9 cellular contexts compared by ENCODE assay signal in genomic region chr18:80108122-80108536, GRCh38. TPM values are rescaled to one million over a fixed set of nuclear protein-coding genes. Genes with fewer than 3 reads are reported as not detected.
DNase-seq lines count a peak whose midpoint lies in the region; ATAC-seq and TF ChIP-seq lines count a peak whose summit lies in the region.
"Had no signal": no experiment of that assay in that cellular context is flagged by ENCODE, and none has a peak within 500 bp of the region (broad histone marks: within the 10 kb centered on the region; RNA-seq: fewer than 3 reads in every experiment).

No MANE protein-coding gene starts in this region.

- H3K9me3 ChIP-seq in hepatocyte (ENCODE audit: low read depth) (no peaks in the 10 kb centered on the region), stomach (no peaks in the 10 kb centered on the region)

- intact Hi-C loops in activated T-helper 2 cell treated with anti-CD3 and anti-CD28 coated beads, Interferon-gamma antibody, Interleukin-2, Interleukin-4, amounts not matched to agents 10 μg/mL and 5 μg/mL and 100 μg/mL, durations not matched to agents 14 hours and 24 hours and 36 hours (cut with micrococcal nuclease), result loop anchor here (1.0 to 5.0 kb wide), 4 partner anchors 74 to 426 kb away; partner anchors contain the start of genes HSBP1L1 and RBFA
- intact Hi-C loops in stomach (cut with DNase I; ENCODE audit: low total_unique reads), result no loop called here

- no peak overlapping the region for H3K27ac Mint-ChIP-seq in activated CD4-positive, alpha-beta T cell treated with anti-CD3 and anti-CD28 coated beads, Interleukin-2, amount 10 ng/mL, durations not matched to agents 7 days and 5 days
- peak overlapping the region; percentile 47 for H3K27ac Mint-ChIP-seq in activated T-helper 2 cell treated with anti-CD3 and anti-CD28 coated beads, Interferon-gamma antibody, Interleukin-2, Interleukin-4, amounts not matched to agents 10 μg/mL and 5 μg/mL and 100 μg/mL, durations not matched to agents 14 hours and 24 hours and 36 hours

- CTCF ChIA-PET in activated CD4-positive, alpha-beta T cell treated with anti-CD3 and anti-CD28 coated beads, Interleukin-2, amount 10 ng/mL, durations not matched to agents 7 days and 5 days (lab: Charles Lee), result interaction anchor here (1.0 kb wide), 1 partner anchor 51 kb away, joined by 3 read pairs; no protein-coding TSS in a partner anchor

- no peaks in the 10 kb centered on the region for H3K9me3 Mint-ChIP-seq in activated CD4-positive, alpha-beta T cell treated with anti-CD3 and anti-CD28 coated beads, Interleukin-2, amount 10 ng/mL, durations not matched to agents 7 days and 5 days
- H3K9me3 Mint-ChIP-seq in activated T-helper 2 cell treated with anti-CD3 and anti-CD28 coated beads, Interferon-gamma antibody, Interleukin-2, Interleukin-4, amounts not matched to agents 10 μg/mL and 5 μg/mL and 100 μg/mL, durations not matched to agents 14 hours and 24 hours and 36 hours, result no peaks in the 10 kb centered on the region

- H3K36me3 ChIP-seq in hepatocyte (replicated peaks; ENCODE audit: insufficient read depth, low read depth), result no peaks in the 10 kb centered on the region
- H3K36me3 ChIP-seq in stomach, result no peaks in the 10 kb centered on the region
- H3K36me3 ChIP-seq: brain microvascular endothelial cell had no signal

- peaks cover 13% of the 10 kb centered on the region for H3K4me1 ChIP-seq in hepatocyte (ENCODE audit: insufficient read depth)
- H3K4me1 ChIP-seq in stomach, result peaks cover 14 to 54% (median 30%) of the 10 kb centered on the region in 4 donors

- H3K36me3 Mint-ChIP-seq in activated CD4-positive, alpha-beta T cell treated with anti-CD3 and anti-CD28 coated beads, Interleukin-2, amount 10 ng/mL, durations not matched to agents 7 days and 5 days (ENCODE audit: low read depth), result peaks cover 3% of the 10 kb centered on the region
- peaks cover 17% of the 10 kb centered on the region for H3K36me3 Mint-ChIP-seq in activated T-helper 2 cell treated with anti-CD3 and anti-CD28 coated beads, Interferon-gamma antibody, Interleukin-2, Interleukin-4, amounts not matched to agents 10 μg/mL and 5 μg/mL and 100 μg/mL, durations not matched to agents 14 hours and 24 hours and 36 hours (ENCODE audit: low read depth)

- ATAC-seq in HG02970 (IDR thresholded peaks at IDR 0.05; ENCODE audit: low FRiP score, unreplicated experiment) (no peak), HG02571 (IDR thresholded peaks at IDR 0.05; ENCODE audit: unreplicated experiment) (no peak)

- H3K27me3 Mint-ChIP-seq in activated CD4-positive, alpha-beta T cell treated with anti-CD3 and anti-CD28 coated beads, Interleukin-2, amount 10 ng/mL, durations not matched to agents 7 days and 5 days, result no peaks in the 10 kb centered on the region
- no peaks in the 10 kb centered on the region for H3K27me3 Mint-ChIP-seq in activated T-helper 2 cell treated with anti-CD3 and anti-CD28 coated beads, Interferon-gamma antibody, Interleukin-2, Interleukin-4, amounts not matched to agents 10 μg/mL and 5 μg/mL and 100 μg/mL, durations not matched to agents 14 hours and 24 hours and 36 hours (ENCODE audit: low read depth)

- POLR2A ChIA-PET in activated CD4-positive, alpha-beta T cell treated with anti-CD3 and anti-CD28 coated beads, Interleukin-2, amount 10 ng/mL, durations not matched to agents 7 days and 5 days (lab: Charles Lee), result no interaction called here

- H4K20me1 ChIP-seq in hepatocyte (ENCODE audit: insufficient read depth, poor library complexity, severe bottlenecking), result peaks cover 30% of the 10 kb centered on the region

- TF ChIP-seq CTCF in hepatocyte (IDR thresholded peaks at IDR 0.05; ENCODE audit: poor library complexity) (no peak), stomach (IDR thresholded peaks at IDR 0.05) (no peak)

- DNase-seq in activated CD4-positive, alpha-beta T cell treated with anti-CD3 and anti-CD28 coated beads, Interleukin-2, amount 10 ng/mL, durations not matched to agents 7 days and 5 days, result no peak
- DNase-seq in activated CD4-positive, alpha-beta T cell treated with anti-CD3 and anti-CD28 coated beads, Interleukin-2, amount 50 U/mL, for 1 hour, result no peak
- DNase-seq in activated T-helper 2 cell treated with anti-CD3 and anti-CD28 coated beads, Interferon-gamma antibody, Interleukin-2, Interleukin-4, amounts not matched to agents 10 μg/mL and 5 μg/mL and 100 μg/mL, durations not matched to agents 14 hours and 24 hours and 36 hours (ENCODE audit: low spot score), result no peak
- DNase-seq in hepatocyte (ENCODE audit: low spot score), result no peak
- no peak for DNase-seq in stomach
- DNase-seq in NCI-H2171 (lab: John Stamatoyannopoulos, UW), result no peak

- no peak overlapping the region for H3K4me3 ChIP-seq in hepatocyte
- H3K4me3 ChIP-seq in stomach, result no peak overlapping the region

- no peak for TF ChIP-seq POLR2A in stomach (IDR thresholded peaks at IDR 0.05)

- peaks cover 32% of the 10 kb centered on the region for H3K79me2 ChIP-seq in hepatocyte

- H3K27me3 ChIP-seq in hepatocyte, result no peaks in the 10 kb centered on the region
- no peaks in the 10 kb centered on the region for H3K27me3 ChIP-seq in stomach
- H3K27me3 ChIP-seq: brain microvascular endothelial cell had no signal

- peaks cover 28% of the 10 kb centered on the region for H3K4me1 Mint-ChIP-seq in activated CD4-positive, alpha-beta T cell treated with anti-CD3 and anti-CD28 coated beads, Interleukin-2, amount 10 ng/mL, durations not matched to agents 7 days and 5 days
- peaks cover 30% of the 10 kb centered on the region for H3K4me1 Mint-ChIP-seq in activated T-helper 2 cell treated with anti-CD3 and anti-CD28 coated beads, Interferon-gamma antibody, Interleukin-2, Interleukin-4, amounts not matched to agents 10 μg/mL and 5 μg/mL and 100 μg/mL, durations not matched to agents 14 hours and 24 hours and 36 hours (ENCODE audit: low read depth)

- TF ChIP-seq EP300 in stomach (IDR thresholded peaks at IDR 0.05), result no peak

- no peaks in the 10 kb centered on the region for H3K9me2 ChIP-seq in hepatocyte (replicated peaks; ENCODE audit: insufficient read depth)

- WGBS in hepatocyte (ENCODE audit: low lambda C conversion rate, missing lambda C conversion rate), result 96% methylated on average over 23 of the region's 23 CpGs
- 93 to 97% (median 95%) methylated on average over 23 of the region's 23 CpGs for WGBS in stomach, 5 donors

- H3K27ac ChIP-seq in hepatocyte (peak overlapping the region; percentile 91), stomach (peak overlapping the region in 4 of 5 donors; percentile 89 to 94 (median 91))

- H2AFZ ChIP-seq in hepatocyte, result no peak overlapping the region

- H3K4me3 Mint-ChIP-seq in activated CD4-positive, alpha-beta T cell treated with anti-CD3 and anti-CD28 coated beads, Interleukin-2, amount 10 ng/mL, durations not matched to agents 7 days and 5 days, result peak overlapping the region; percentile 31
- H3K4me3 Mint-ChIP-seq in activated T-helper 2 cell treated with anti-CD3 and anti-CD28 coated beads, Interferon-gamma antibody, Interleukin-2, Interleukin-4, amounts not matched to agents 10 μg/mL and 5 μg/mL and 100 μg/mL, durations not matched to agents 14 hours and 24 hours and 36 hours (ENCODE audit: low read depth), result peak overlapping the region; percentile 74

- no peak overlapping the region for H3K4me2 ChIP-seq in hepatocyte

RNA-seq across cellular contexts. Expression of gene ADNP2, which starts 0.9 kb away (rescaled TPM):
- 10 to 100 TPM; 19.4 to 20.3 TPM for total RNA-seq in activated CD4-positive, alpha-beta T cell treated with anti-CD3 and anti-CD28 coated beads, Interleukin-2, amount 10 ng/mL, durations not matched to agents 7 days and 5 days
- 28.1 and 28.9 TPM in 2 replicates for total RNA-seq in activated T-helper 2 cell treated with anti-CD3 and anti-CD28 coated beads, Interferon-gamma antibody, Interleukin-2, Interleukin-4, amounts not matched to agents 10 μg/mL and 5 μg/mL and 100 μg/mL, durations not matched to agents 14 hours and 24 hours and 36 hours
- total RNA-seq in hepatocyte (17.7 and 19.8 TPM in 2 replicates), stomach (10 to 100 TPM in 4 of 5 donors, 1 to 10 TPM in 1; 8.1 to 24.6 (median 14.3) TPM)
- polyA plus RNA-seq in hepatocyte (5.3 and 7.6 TPM in 2 replicates), stomach (1 to 10 TPM; 4.2 to 6.0 (median 5.0) TPM)
